Comparison of ENCODE assay signal across 6 cellular contexts in genomic region chr11:111878385-111878765, GRCh38. TPM values are rescaled to one million over a fixed set of nuclear protein-coding genes. Genes with fewer than 3 reads are reported as not detected.
DNase-seq lines count a peak whose midpoint lies in the region; ATAC-seq and TF ChIP-seq lines count a peak whose summit lies in the region.

No MANE protein-coding gene starts in this region.

- TF ChIP-seq CTCF in NB4 (IDR thresholded peaks at IDR 0.05; ENCODE audit: low read depth, low read length): no peak
- no peak for TF ChIP-seq CTCF in epithelial cell of proximal tubule (conservative IDR thresholded peaks at IDR 0.05; ENCODE audit: low read depth, low read length)

- no peak for TF ChIP-seq POLR2A in NB4 (IDR thresholded peaks at IDR 0.05; ENCODE audit: extremely low read depth, insufficient read length)

- H3K4me3 ChIP-seq in NB4 (ENCODE audit: low read depth, low read length): peak overlapping the region; percentile 91
- peak overlapping the region; percentile 77 for H3K4me3 ChIP-seq in epithelial cell of proximal tubule (ENCODE audit: low read depth, low read length)

- DNase-seq in NCI-H2029 treated with DMSO at 0.1 percent for 48 hours (lab: John Stamatoyannopoulos, UW) (peak; percentile 26), NCI-H2029 (lab: John Stamatoyannopoulos, UW) (no peak), NB4 (ENCODE audit: low read depth) (no peak), epithelial cell of proximal tubule (ENCODE audit: low read depth) (no peak), smooth muscle cell of the brain vasculature (ENCODE audit: low read depth, low spot score) (peak; percentile 1)

- no peak for ATAC-seq in HG03442 (IDR thresholded peaks at IDR 0.05; ENCODE audit: unreplicated experiment)

RNA-seq across cellular contexts. Expression of gene FDXACB1, which starts 0.6 kb away (rescaled TPM):
- 1.1 and 3.8 TPM in 2 replicates for total RNA-seq in epithelial cell of proximal tubule

RNA-seq across cellular contexts. Expression of gene CFAP68, which starts 1.0 kb away (rescaled TPM):
- total RNA-seq in epithelial cell of proximal tubule: 20.0 and 29.5 TPM in 2 replicates

RNA-seq across cellular contexts. Expression of gene ALG9, which starts 7.0 kb away (rescaled TPM):
- total RNA-seq in epithelial cell of proximal tubule: 19.2 and 29.8 TPM in 2 replicates

RNA-seq across cellular contexts. Expression of gene CRYAB, which starts 33.2 kb away (rescaled TPM):
- 5.9 and 25.8 TPM in 2 replicates for total RNA-seq in epithelial cell of proximal tubule

RNA-seq across cellular contexts. Expression of gene HSPB2, which starts 34.2 kb away (rescaled TPM):
- 0.29 TPM in 1 of 2 replicates, not detected in the other for total RNA-seq in epithelial cell of proximal tubule

Comparison
In these comparisons a context has a peak if more than half of its experiments do, and no peak if none do; other contexts are left out.
1. DNase-seq: peak in NCI-H2029 treated with DMSO at 0.1 percent for 48 hours (single experiment) and smooth muscle cell of the brain vasculature (single experiment); none in NCI-H2029 (single experiment), NB4 (single experiment) and epithelial cell of proximal tubule (single experiment).